In the genomic region with DNA sequence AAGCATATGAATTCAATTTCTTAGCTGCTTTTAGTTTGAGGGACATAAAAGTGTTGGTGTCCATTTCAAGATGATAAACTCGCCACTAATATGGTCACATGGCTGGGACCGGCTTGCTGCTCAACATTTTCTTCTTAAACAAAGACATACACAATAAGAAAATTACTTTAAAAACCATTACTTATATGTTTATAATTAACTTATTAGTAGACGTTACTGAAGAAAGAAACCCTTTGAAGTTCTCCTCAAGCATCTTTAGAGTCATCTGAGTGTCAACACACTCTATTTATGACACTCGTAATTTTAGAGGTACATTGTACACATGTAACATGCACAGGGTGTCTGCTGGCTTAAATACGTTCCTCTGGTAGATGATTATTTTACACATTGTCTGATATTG, we compare ENCODE assay signal across 2 cellular contexts.
TF ChIP-seq lines count a peak whose summit lies in the region.

No MANE protein-coding gene starts in this region.

TF ChIP-seq in IMR-90, 13 proteins besides CTCF, POLR2A, EP300 and RAD21:
- no peak for TF ChIP-seq CEBPB (IDR thresholded peaks at IDR 0.05; ENCODE audit: low read depth, low read length)
- TF ChIP-seq RCOR1 (IDR thresholded peaks at IDR 0.05; ENCODE audit: insufficient replicate concordance, low read length), result no peak
- no peak for TF ChIP-seq CHD1 (IDR thresholded peaks at IDR 0.05; ENCODE audit: low read depth, low read length)
- no peak for TF ChIP-seq MAFK (IDR thresholded peaks at IDR 0.05; ENCODE audit: low read depth, low read length)
- no peak for TF ChIP-seq RFX5 (IDR thresholded peaks at IDR 0.05; ENCODE audit: low read depth, low read length)
- TF ChIP-seq NFE2L2 (IDR thresholded peaks at IDR 0.05; ENCODE audit: low read depth, low read length), result no peak
- TF ChIP-seq FOS (IDR thresholded peaks at IDR 0.05; ENCODE audit: low read depth, low read length), result no peak
- no peak for TF ChIP-seq BHLHE40 (IDR thresholded peaks at IDR 0.05; ENCODE audit: low read depth, low read length)
- TF ChIP-seq, protein P1, sequence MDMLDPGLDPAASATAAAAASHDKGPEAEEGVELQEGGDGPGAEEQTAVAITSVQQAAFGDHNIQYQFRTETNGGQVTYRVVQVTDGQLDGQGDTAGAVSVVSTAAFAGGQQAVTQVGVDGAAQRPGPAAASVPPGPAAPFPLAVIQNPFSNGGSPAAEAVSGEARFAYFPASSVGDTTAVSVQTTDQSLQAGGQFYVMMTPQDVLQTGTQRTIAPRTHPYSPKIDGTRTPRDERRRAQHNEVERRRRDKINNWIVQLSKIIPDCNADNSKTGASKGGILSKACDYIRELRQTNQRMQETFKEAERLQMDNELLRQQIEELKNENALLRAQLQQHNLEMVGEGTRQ (IDR thresholded peaks at IDR 0.05; ENCODE audit: low read depth, low read length), result no peak
- TF ChIP-seq, protein P2, sequence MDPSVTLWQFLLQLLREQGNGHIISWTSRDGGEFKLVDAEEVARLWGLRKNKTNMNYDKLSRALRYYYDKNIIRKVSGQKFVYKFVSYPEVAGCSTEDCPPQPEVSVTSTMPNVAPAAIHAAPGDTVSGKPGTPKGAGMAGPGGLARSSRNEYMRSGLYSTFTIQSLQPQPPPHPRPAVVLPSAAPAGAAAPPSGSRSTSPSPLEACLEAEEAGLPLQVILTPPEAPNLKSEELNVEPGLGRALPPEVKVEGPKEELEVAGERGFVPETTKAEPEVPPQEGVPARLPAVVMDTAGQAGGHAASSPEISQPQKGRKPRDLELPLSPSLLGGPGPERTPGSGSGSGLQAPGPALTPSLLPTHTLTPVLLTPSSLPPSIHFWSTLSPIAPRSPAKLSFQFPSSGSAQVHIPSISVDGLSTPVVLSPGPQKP (IDR thresholded peaks at IDR 0.05; ENCODE audit: borderline replicate concordance, low read depth, low read length), result no peak
- no peak for TF ChIP-seq MXI1 (IDR thresholded peaks at IDR 0.05; ENCODE audit: borderline replicate concordance, low read depth, low read length)
- TF ChIP-seq SMC3 (IDR thresholded peaks at IDR 0.05; ENCODE audit: low read depth, low read length), result no peak
TF ChIP-seq in IMR-90: peak in this region for 0.

TF ChIP-seq in GM23338, 12 proteins besides CTCF, POLR2A, EP300 and RAD21:
- TF ChIP-seq, protein P3, sequence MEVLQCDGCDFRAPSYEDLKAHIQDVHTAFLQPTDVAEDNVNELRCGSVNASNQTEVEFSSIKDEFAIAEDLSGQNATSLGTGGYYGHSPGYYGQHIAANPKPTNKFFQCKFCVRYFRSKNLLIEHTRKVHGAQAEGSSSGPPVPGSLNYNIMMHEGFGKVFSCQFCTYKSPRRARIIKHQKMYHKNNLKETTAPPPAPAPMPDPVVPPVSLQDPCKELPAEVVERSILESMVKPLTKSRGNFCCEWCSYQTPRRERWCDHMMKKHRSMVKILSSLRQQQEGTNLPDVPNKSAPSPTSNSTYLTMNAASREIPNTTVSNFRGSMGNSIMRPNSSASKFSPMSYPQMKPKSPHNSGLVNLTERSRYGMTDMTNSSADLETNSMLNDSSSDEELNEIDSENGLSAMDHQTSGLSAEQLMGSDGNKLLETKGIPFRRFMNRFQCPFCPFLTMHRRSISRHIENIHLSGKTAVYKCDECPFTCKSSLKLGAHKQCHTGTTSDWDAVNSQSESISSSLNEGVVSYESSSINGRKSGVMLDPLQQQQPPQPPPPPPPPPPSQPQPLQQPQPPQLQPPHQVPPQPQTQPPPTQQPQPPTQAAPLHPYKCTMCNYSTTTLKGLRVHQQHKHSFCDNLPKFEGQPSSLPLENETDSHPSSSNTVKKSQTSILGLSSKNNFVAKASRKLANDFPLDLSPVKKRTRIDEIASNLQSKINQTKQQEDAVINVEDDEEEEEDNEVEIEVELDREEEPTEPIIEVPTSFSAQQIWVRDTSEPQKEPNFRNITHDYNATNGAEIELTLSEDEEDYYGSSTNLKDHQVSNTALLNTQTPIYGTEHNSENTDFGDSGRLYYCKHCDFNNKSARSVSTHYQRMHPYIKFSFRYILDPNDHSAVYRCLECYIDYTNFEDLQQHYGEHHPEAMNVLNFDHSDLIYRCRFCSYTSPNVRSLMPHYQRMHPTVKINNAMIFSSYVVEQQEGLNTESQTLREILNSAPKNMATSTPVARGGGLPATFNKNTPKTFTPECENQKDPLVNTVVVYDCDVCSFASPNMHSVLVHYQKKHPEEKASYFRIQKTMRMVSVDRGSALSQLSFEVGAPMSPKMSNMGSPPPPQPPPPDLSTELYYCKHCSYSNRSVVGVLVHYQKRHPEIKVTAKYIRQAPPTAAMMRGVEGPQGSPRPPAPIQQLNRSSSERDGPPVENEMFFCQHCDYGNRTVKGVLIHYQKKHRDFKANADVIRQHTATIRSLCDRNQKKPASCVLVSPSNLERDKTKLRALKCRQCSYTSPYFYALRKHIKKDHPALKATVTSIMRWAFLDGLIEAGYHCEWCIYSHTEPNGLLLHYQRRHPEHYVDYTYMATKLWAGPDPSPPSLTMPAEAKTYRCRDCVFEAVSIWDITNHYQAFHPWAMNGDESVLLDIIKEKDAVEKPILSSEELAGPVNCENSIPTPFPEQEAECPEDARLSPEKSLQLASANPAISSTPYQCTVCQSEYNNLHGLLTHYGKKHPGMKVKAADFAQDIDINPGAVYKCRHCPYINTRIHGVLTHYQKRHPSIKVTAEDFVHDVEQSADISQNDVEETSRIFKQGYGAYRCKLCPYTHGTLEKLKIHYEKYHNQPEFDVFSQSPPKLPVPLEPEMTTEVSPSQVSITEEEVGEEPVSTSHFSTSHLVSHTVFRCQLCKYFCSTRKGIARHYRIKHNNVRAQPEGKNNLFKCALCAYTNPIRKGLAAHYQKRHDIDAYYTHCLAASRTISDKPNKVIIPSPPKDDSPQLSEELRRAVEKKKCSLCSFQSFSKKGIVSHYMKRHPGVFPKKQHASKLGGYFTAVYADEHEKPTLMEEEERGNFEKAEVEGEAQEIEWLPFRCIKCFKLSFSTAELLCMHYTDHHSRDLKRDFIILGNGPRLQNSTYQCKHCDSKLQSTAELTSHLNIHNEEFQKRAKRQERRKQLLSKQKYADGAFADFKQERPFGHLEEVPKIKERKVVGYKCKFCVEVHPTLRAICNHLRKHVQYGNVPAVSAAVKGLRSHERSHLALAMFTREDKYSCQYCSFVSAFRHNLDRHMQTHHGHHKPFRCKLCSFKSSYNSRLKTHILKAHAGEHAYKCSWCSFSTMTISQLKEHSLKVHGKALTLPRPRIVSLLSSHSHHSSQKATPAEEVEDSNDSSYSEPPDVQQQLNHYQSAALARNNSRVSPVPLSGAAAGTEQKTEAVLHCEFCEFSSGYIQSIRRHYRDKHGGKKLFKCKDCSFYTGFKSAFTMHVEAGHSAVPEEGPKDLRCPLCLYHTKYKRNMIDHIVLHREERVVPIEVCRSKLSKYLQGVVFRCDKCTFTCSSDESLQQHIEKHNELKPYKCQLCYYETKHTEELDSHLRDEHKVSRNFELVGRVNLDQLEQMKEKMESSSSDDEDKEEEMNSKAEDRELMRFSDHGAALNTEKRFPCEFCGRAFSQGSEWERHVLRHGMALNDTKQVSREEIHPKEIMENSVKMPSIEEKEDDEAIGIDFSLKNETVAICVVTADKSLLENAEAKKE (CRISPR knock-in tag; IDR thresholded peaks at IDR 0.05), result no peak
- no peak for TF ChIP-seq NANOG (IDR thresholded peaks at IDR 0.05; ENCODE audit: borderline replicate concordance)
- no peak for TF ChIP-seq CREB1 (CRISPR knock-in tag; IDR thresholded peaks at IDR 0.05; ENCODE audit: low read depth)
- TF ChIP-seq, protein P4, sequence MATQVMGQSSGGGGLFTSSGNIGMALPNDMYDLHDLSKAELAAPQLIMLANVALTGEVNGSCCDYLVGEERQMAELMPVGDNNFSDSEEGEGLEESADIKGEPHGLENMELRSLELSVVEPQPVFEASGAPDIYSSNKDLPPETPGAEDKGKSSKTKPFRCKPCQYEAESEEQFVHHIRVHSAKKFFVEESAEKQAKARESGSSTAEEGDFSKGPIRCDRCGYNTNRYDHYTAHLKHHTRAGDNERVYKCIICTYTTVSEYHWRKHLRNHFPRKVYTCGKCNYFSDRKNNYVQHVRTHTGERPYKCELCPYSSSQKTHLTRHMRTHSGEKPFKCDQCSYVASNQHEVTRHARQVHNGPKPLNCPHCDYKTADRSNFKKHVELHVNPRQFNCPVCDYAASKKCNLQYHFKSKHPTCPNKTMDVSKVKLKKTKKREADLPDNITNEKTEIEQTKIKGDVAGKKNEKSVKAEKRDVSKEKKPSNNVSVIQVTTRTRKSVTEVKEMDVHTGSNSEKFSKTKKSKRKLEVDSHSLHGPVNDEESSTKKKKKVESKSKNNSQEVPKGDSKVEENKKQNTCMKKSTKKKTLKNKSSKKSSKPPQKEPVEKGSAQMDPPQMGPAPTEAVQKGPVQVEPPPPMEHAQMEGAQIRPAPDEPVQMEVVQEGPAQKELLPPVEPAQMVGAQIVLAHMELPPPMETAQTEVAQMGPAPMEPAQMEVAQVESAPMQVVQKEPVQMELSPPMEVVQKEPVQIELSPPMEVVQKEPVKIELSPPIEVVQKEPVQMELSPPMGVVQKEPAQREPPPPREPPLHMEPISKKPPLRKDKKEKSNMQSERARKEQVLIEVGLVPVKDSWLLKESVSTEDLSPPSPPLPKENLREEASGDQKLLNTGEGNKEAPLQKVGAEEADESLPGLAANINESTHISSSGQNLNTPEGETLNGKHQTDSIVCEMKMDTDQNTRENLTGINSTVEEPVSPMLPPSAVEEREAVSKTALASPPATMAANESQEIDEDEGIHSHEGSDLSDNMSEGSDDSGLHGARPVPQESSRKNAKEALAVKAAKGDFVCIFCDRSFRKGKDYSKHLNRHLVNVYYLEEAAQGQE (IDR thresholded peaks at IDR 0.05; ENCODE audit: unreplicated experiment), result no peak
- TF ChIP-seq EZH2phosphoT487 (IDR thresholded peaks at IDR 0.05; ENCODE audit: unreplicated experiment), result no peak
- no peak for TF ChIP-seq ZNF114 (CRISPR knock-in tag; IDR thresholded peaks at IDR 0.05)
- no peak for TF ChIP-seq ZNF331 (CRISPR knock-in tag; IDR thresholded peaks at IDR 0.05; ENCODE audit: low read depth)
- TF ChIP-seq, protein P5, sequence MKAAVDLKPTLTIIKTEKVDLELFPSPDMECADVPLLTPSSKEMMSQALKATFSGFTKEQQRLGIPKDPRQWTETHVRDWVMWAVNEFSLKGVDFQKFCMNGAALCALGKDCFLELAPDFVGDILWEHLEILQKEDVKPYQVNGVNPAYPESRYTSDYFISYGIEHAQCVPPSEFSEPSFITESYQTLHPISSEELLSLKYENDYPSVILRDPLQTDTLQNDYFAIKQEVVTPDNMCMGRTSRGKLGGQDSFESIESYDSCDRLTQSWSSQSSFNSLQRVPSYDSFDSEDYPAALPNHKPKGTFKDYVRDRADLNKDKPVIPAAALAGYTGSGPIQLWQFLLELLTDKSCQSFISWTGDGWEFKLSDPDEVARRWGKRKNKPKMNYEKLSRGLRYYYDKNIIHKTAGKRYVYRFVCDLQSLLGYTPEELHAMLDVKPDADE (IDR thresholded peaks at IDR 0.05), result no peak
- no peak for TF ChIP-seq POLR2AphosphoS5 (IDR thresholded peaks at IDR 0.05; ENCODE audit: low read depth)
- TF ChIP-seq STAT1 (IDR thresholded peaks at IDR 0.05; ENCODE audit: unreplicated experiment), result no peak
- TF ChIP-seq JUNB (IDR thresholded peaks at IDR 0.05; ENCODE audit: unreplicated experiment), result no peak
- TF ChIP-seq EZH2 (IDR thresholded peaks at IDR 0.05; ENCODE audit: low read depth, unreplicated experiment), result no peak
